10 cellular contexts compared by ENCODE assay signal in genomic region chr9:112065781-112066606, GRCh38.
DNase-seq lines count a peak whose midpoint lies in the region; ATAC-seq, FAIRE-seq and TF ChIP-seq lines count a peak whose summit lies in the region.
"Had no signal": no experiment of that assay in that cellular context is flagged by ENCODE, and none has a peak within 500 bp of the region (broad histone marks: within the 10 kb centered on the region; RNA-seq: fewer than 3 reads in every experiment).

No MANE protein-coding gene starts in this region.

- H3K27me3 ChIP-seq in astrocyte (ENCODE audit: insufficient read depth, low read length), result no peaks in the 10 kb centered on the region

- peak overlapping the region; percentile 94 for H3K27ac ChIP-seq in astrocyte (ENCODE audit: low read depth, low read length)
- peak overlapping the region; percentile 87 to 89 for H3K27ac ChIP-seq in kidney (ENCODE audit: low read depth in 2 of 2, low read length in 2 of 2)

- no peaks in the 10 kb centered on the region for H3K9me3 ChIP-seq in astrocyte (ENCODE audit: insufficient read depth, low read depth, low read length)
- no peaks in the 10 kb centered on the region for H3K9me3 ChIP-seq in kidney (ENCODE audit: control insufficient read depth in 1 of 2, low read length in 2 of 2)

- peak overlapping the region; percentile 94 for H3K27ac Mint-ChIP-seq in astrocyte (ENCODE audit: unreplicated experiment)
- peak overlapping the region; percentile 95 for H3K27ac Mint-ChIP-seq in type B pancreatic cell
- no peak overlapping the region for H3K27ac Mint-ChIP-seq in activated T-helper 2 cell treated with anti-CD3 and anti-CD28 coated beads, Interferon-gamma antibody, Interleukin-2, Interleukin-4, amounts not matched to agents 10 μg/mL and 5 μg/mL and 100 μg/mL, durations not matched to agents 14 hours and 24 hours and 36 hours

- no peak overlapping the region for H2AFZ ChIP-seq in astrocyte (ENCODE audit: low read depth, low read length)

- TF ChIP-seq CTCF in astrocyte (IDR thresholded peaks at IDR 0.05; ENCODE audit: insufficient read depth, low read depth, low read length) (no peak), kidney (IDR thresholded peaks at IDR 0.05; ENCODE audit: borderline replicate concordance, extremely low read depth, insufficient read depth) (no peak), type B pancreatic cell (conservative IDR thresholded peaks at IDR 0.05) (no peak)

- no peak overlapping the region for H3K4me3 ChIP-seq in astrocyte (ENCODE audit: insufficient read depth, low read depth, low read length)
- H3K4me3 ChIP-seq in kidney (ENCODE audit: low read length in 2 of 2), result peak overlapping the region in 1 of 2 donors; percentile 6

- H3K4me1 ChIP-seq in astrocyte (ENCODE audit: insufficient read depth, low read length) (peaks cover 15% of the 10 kb centered on the region), kidney (ENCODE audit: control insufficient read depth in 1 of 2, insufficient read depth in 1 of 2, low read depth in 1 of 2, low read length in 2 of 2) (peaks cover 24 to 39% of the 10 kb centered on the region in 2 donors)

- H3K36me3 ChIP-seq in astrocyte (ENCODE audit: insufficient read depth, low read length) (no peaks in the 10 kb centered on the region), kidney (ENCODE audit: control insufficient read depth in 1 of 2, insufficient read depth in 2 of 2, low read length in 2 of 2) (no peaks in the 10 kb centered on the region)

- no peaks in the 10 kb centered on the region for H3K27me3 Mint-ChIP-seq in astrocyte (ENCODE audit: low read depth, unreplicated experiment)
- H3K27me3 Mint-ChIP-seq in type B pancreatic cell, result no peaks in the 10 kb centered on the region
- no peaks in the 10 kb centered on the region for H3K27me3 Mint-ChIP-seq in activated T-helper 2 cell treated with anti-CD3 and anti-CD28 coated beads, Interferon-gamma antibody, Interleukin-2, Interleukin-4, amounts not matched to agents 10 μg/mL and 5 μg/mL and 100 μg/mL, durations not matched to agents 14 hours and 24 hours and 36 hours (ENCODE audit: low read depth)

- H4K20me1 ChIP-seq in astrocyte (ENCODE audit: insufficient read depth, low read length), result no peaks in the 10 kb centered on the region

- DNase-seq in DMS 273 (lab: John Stamatoyannopoulos, UW; ENCODE audit: unreplicated experiment), result peak; percentile 7
- no peak for DNase-seq in DMS 273 treated with DMSO at 0.1 percent for 48 hours (lab: John Stamatoyannopoulos, UW)
- DNase-seq in astrocyte (ENCODE audit: low read depth), result peak; percentile 87
- peak; percentile 76 for DNase-seq in kidney
- DNase-seq in type B pancreatic cell (ENCODE audit: extremely low spot score, unreplicated experiment), result no peak
- no peak for DNase-seq in NCI-H2227 treated with DMSO at 0.1 percent for 48 hours (lab: John Stamatoyannopoulos, UW)
- no peak for DNase-seq in activated T-helper 2 cell treated with anti-CD3 and anti-CD28 coated beads, Interferon-gamma antibody, Interleukin-2, Interleukin-4, amounts not matched to agents 10 μg/mL and 5 μg/mL and 100 μg/mL, durations not matched to agents 14 hours and 24 hours and 36 hours (ENCODE audit: low spot score)
- DNase-seq: left ventricle myocardium superior, OCI-M1 had no signal

- FAIRE-seq in astrocyte (lab: Jason Lieb, UNC), result no peak
- FAIRE-seq in kidney (lab: Jason Lieb, UNC), result no peak

- peak overlapping the region; percentile 34 for H3K4me2 ChIP-seq in astrocyte (ENCODE audit: low read length)

- peak overlapping the region; percentile 71 for H3K9ac ChIP-seq in astrocyte (ENCODE audit: low read length)
- H3K9ac ChIP-seq in kidney (ENCODE audit: low read length in 2 of 2), result peak overlapping the region in 1 of 2 donors; percentile 52

- H3K4me1 Mint-ChIP-seq in astrocyte (ENCODE audit: low read depth, unreplicated experiment) (peaks cover 29% of the 10 kb centered on the region), type B pancreatic cell (ENCODE audit: unreplicated experiment) (peaks cover 27% of the 10 kb centered on the region)
- peaks cover 11% of the 10 kb centered on the region for H3K4me1 Mint-ChIP-seq in activated T-helper 2 cell treated with anti-CD3 and anti-CD28 coated beads, Interferon-gamma antibody, Interleukin-2, Interleukin-4, amounts not matched to agents 10 μg/mL and 5 μg/mL and 100 μg/mL, durations not matched to agents 14 hours and 24 hours and 36 hours (ENCODE audit: low read depth)

- intact Hi-C loops in kidney (cut with DNase I), result no loop called here
- intact Hi-C loops in activated T-helper 2 cell treated with anti-CD3 and anti-CD28 coated beads, Interferon-gamma antibody, Interleukin-2, Interleukin-4, amounts not matched to agents 10 μg/mL and 5 μg/mL and 100 μg/mL, durations not matched to agents 14 hours and 24 hours and 36 hours (cut with micrococcal nuclease), result no loop called here

- H3K9me3 Mint-ChIP-seq in astrocyte (ENCODE audit: unreplicated experiment), result peaks cover 9% of the 10 kb centered on the region
- peaks cover 4% of the 10 kb centered on the region for H3K9me3 Mint-ChIP-seq in type B pancreatic cell
- H3K9me3 Mint-ChIP-seq in activated T-helper 2 cell treated with anti-CD3 and anti-CD28 coated beads, Interferon-gamma antibody, Interleukin-2, Interleukin-4, amounts not matched to agents 10 μg/mL and 5 μg/mL and 100 μg/mL, durations not matched to agents 14 hours and 24 hours and 36 hours, result no peaks in the 10 kb centered on the region

- H3K36me3 Mint-ChIP-seq in astrocyte (ENCODE audit: low read depth, unreplicated experiment) (peaks cover 6% of the 10 kb centered on the region), type B pancreatic cell (peaks cover 26% of the 10 kb centered on the region)
- peaks cover 22% of the 10 kb centered on the region for H3K36me3 Mint-ChIP-seq in activated T-helper 2 cell treated with anti-CD3 and anti-CD28 coated beads, Interferon-gamma antibody, Interleukin-2, Interleukin-4, amounts not matched to agents 10 μg/mL and 5 μg/mL and 100 μg/mL, durations not matched to agents 14 hours and 24 hours and 36 hours (ENCODE audit: low read depth)

- no peaks in the 10 kb centered on the region for H3K79me2 ChIP-seq in astrocyte (ENCODE audit: insufficient read depth, low read length)

- H3K4me3 Mint-ChIP-seq in astrocyte (ENCODE audit: unreplicated experiment), result no peak overlapping the region
- peak overlapping the region; percentile 49 for H3K4me3 Mint-ChIP-seq in type B pancreatic cell
- H3K4me3 Mint-ChIP-seq in activated T-helper 2 cell treated with anti-CD3 and anti-CD28 coated beads, Interferon-gamma antibody, Interleukin-2, Interleukin-4, amounts not matched to agents 10 μg/mL and 5 μg/mL and 100 μg/mL, durations not matched to agents 14 hours and 24 hours and 36 hours (ENCODE audit: low read depth), result no peak overlapping the region

- no peak for ATAC-seq in HG02678 (IDR thresholded peaks at IDR 0.05; ENCODE audit: unreplicated experiment)
- ATAC-seq: left ventricle myocardium superior had no signal

Comparison
In these comparisons a context has a peak if more than half of its experiments do, and no peak if none do; other contexts are left out.
1. DNase-seq: peak in DMS 273 (single experiment), astrocyte (single experiment) and kidney (single experiment); none in DMS 273 treated with DMSO at 0.1 percent for 48 hours (single experiment), type B pancreatic cell (single experiment), NCI-H2227 treated with DMSO at 0.1 percent for 48 hours (single experiment) and activated T-helper 2 cell treated with anti-CD3 and anti-CD28 coated beads, Interferon-gamma antibody, Interleukin-2, Interleukin-4, amounts not matched to agents 10 μg/mL and 5 μg/mL and 100 μg/mL, durations not matched to agents 14 hours and 24 hours and 36 hours (single experiment).